In the genomic region with DNA sequence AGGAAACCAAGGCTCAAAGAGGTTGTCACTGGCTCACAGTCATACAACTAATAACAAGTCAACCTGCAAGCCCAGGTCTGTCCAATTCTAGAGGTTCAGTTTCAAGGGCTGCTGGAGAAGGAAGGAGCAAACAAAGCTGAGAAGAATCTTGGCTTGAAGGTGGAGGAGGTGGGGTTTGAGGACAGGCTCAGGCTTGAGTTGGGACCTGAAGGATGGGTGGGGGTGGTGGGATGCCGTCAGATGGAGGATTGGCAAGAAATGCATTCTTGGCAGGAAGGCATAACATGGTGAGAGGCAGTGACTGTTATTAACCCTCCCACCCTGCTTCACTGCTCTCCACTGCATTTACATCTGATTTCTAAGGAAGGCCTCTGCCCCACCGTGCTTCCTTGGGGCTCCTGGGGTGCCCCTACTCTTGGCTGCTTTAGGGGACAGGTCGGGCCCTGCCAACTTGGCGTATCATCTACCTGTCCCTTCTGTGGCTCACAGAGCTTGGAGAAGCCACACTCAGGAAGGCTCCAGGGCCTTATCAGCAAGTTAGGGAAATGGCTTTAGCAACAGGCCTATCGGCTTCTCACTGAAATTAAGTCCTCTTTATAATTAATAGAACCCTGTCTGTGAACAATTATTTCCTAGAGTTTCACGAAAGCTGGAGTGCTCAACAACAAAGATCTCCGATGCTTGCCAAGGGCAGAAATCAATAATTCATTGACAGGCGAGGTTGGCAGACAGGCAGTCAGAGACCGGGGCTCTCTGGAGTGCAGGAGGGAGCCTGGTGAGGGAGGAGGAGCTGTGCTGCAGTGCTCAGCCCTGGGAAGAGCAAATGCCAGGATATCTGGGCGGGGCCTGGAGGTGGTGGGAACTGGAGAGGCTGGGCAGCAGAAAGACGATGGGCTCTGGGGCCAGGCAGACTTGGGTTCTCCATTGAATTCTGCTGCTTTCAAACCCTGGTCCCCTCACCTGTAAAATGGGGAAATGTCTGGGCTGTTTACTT, we compare ENCODE assay signal across 1 cellular context.
TF ChIP-seq lines count a peak whose summit lies in the region.

No MANE protein-coding gene starts in this region.

TF ChIP-seq in HCT116, 20 proteins besides CTCF, POLR2A, EP300 and RAD21 (continued from another document):
- TF ChIP-seq EZH2phosphoT487 (IDR thresholded peaks at IDR 0.05; ENCODE audit: borderline replicate concordance): no peak
- TF ChIP-seq ATF3 (IDR thresholded peaks at IDR 0.05): no peak
- TF ChIP-seq EGR1 (IDR thresholded peaks at IDR 0.05; ENCODE audit: low read depth): no peak
- TF ChIP-seq ELF1 (IDR thresholded peaks at IDR 0.05; ENCODE audit: borderline replicate concordance, low read depth): no peak
- no peak for TF ChIP-seq ZNF274 (IDR thresholded peaks at IDR 0.05; ENCODE audit: low read depth, low read length)
- no peak for TF ChIP-seq SIN3A (IDR thresholded peaks at IDR 0.05; ENCODE audit: low read depth)
- TF ChIP-seq POLR2AphosphoS5 (IDR thresholded peaks at IDR 0.05; ENCODE audit: low read depth, low read length): no peak
- no peak for TF ChIP-seq SRF (IDR thresholded peaks at IDR 0.05; ENCODE audit: low read depth)
- no peak for TF ChIP-seq YY1 (IDR thresholded peaks at IDR 0.05; ENCODE audit: extremely low read depth, insufficient replicate concordance, low read depth, low read length)
- no peak for TF ChIP-seq JUND (IDR thresholded peaks at IDR 0.05)
